In the genomic region with DNA sequence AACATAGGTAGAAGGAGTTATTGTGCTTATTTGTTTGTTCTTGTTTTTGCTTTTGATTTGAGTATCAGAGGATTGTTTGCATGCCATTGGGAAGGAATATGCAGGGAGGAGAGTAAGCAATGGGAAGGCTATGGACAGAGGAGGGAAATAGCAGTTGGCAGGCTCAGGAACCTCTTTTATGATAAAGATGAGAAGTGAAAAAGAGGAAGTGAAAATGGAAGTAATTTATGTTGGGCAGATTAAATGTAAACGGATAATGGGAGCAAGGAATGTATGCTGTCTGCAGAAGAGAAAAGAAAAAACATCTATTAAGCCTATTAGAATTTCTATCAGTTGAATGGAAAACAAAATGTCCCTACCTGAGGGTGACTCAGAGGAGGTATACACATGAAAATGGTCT, we compare ENCODE assay signal across 22 cellular contexts.
"Had no signal": no experiment of that assay in that cellular context is flagged by ENCODE, and none has a peak within 500 bp of the region (broad histone marks: within the 10 kb centered on the region; RNA-seq: fewer than 3 reads in every experiment).

No MANE protein-coding gene starts in this region.

- H3K36me3 ChIP-seq: breast epithelium, left ventricle myocardium inferior, tibial nerve had no signal

- H3K9me3 Mint-ChIP-seq: activated B cell treated with CpG ODN at 0.5 μM for 24 hours; activated naive CD8-positive, alpha-beta T cell treated with anti-CD3 and anti-CD28 coated beads for 36 hours had no signal

- H2AFZ ChIP-seq: hepatocyte had no signal

- H3K4me2 ChIP-seq: hepatocyte had no signal

- H3K27ac Mint-ChIP-seq: activated B cell treated with CpG ODN at 0.5 μM for 24 hours; activated CD4-positive, alpha-beta T cell treated with anti-CD3 and anti-CD28 coated beads for 36 hours; activated naive CD8-positive, alpha-beta T cell treated with anti-CD3 and anti-CD28 coated beads for 36 hours; natural killer cell; stimulated activated effector memory CD8-positive, alpha-beta T cell treated with anti-CD3 and anti-CD28 coated beads, Interleukin-12 subunit alpha, Interleukin-12 subunit beta, amount 100 ng/mL, for 72 hours; stimulated activated naive CD8-positive, alpha-beta T cell treated with anti-CD3 and anti-CD28 coated beads, Interleukin-15, amount 100 ng/mL, for 72 hours had no signal

- H3K27me3 Mint-ChIP-seq: activated B cell treated with CpG ODN at 0.5 μM for 24 hours; activated CD4-positive, alpha-beta T cell treated with anti-CD3 and anti-CD28 coated beads for 36 hours; activated naive CD8-positive, alpha-beta T cell treated with anti-CD3 and anti-CD28 coated beads for 36 hours; central memory CD8-positive, alpha-beta T cell; stimulated activated naive CD8-positive, alpha-beta T cell treated with anti-CD3 and anti-CD28 coated beads, Interleukin-15, amount 100 ng/mL, for 72 hours had no signal

- DNase-seq: activated B cell treated with CpG ODN at 0.5 μM for 24 hours; activated CD4-positive, alpha-beta T cell treated with anti-CD3 and anti-CD28 coated beads for 36 hours; activated CD4-positive, alpha-beta T cell treated with anti-CD3 and anti-CD28 coated beads, Interleukin-2, amount 50 U/mL, for 4 hours; activated CD8-positive, alpha-beta memory T cell treated with anti-CD3 and anti-CD28 coated beads for 24 hours; activated CD8-positive, alpha-beta memory T cell treated with anti-CD3 and anti-CD28 coated beads, Interleukin-2, amount 50 U/mL, for 48 hours; activated naive CD4-positive, alpha-beta T cell treated with Interleukin-2 at 50 U/mL for 16 hours; activated naive CD8-positive, alpha-beta T cell treated with anti-CD3 and anti-CD28 coated beads for 36 hours; activated T-cell treated with anti-CD3 and anti-CD28 coated beads, Interleukin-2, amount 50 U/mL, for 48 hours; effector memory CD4-positive, alpha-beta T cell; foreskin keratinocyte; glutamatergic neuron; left ventricle myocardium inferior; natural killer cell; small intestine; stimulated activated CD4-positive, alpha-beta T cell treated with anti-CD3 and anti-CD28 coated beads, Interleukin-2, amount 100 ng/mL, for 24 hours; stimulated activated naive CD8-positive, alpha-beta T cell treated with anti-CD3 and anti-CD28 coated beads, Interleukin-15, amount 100 ng/mL, for 72 hours had no signal

- H3K4me1 ChIP-seq: breast epithelium, foreskin keratinocyte, left ventricle myocardium inferior, tibial nerve had no signal

- H3K4me3 ChIP-seq: breast epithelium, hepatocyte, left ventricle myocardium inferior, tibial nerve had no signal

- ATAC-seq: activated CD4-positive, alpha-beta T cell treated with anti-CD3 and anti-CD28 coated beads for 36 hours; foreskin keratinocyte; natural killer cell; sciatic nerve; stimulated activated effector memory CD8-positive, alpha-beta T cell treated with anti-CD3 and anti-CD28 coated beads, Interleukin-12 subunit alpha, Interleukin-12 subunit beta, amount 100 ng/mL, for 72 hours; stimulated activated naive CD8-positive, alpha-beta T cell treated with anti-CD3 and anti-CD28 coated beads, Interleukin-15, amount 100 ng/mL, for 72 hours had no signal

- H3K36me3 Mint-ChIP-seq: activated naive CD8-positive, alpha-beta T cell treated with anti-CD3 and anti-CD28 coated beads for 36 hours; natural killer cell; stimulated activated effector memory CD8-positive, alpha-beta T cell treated with anti-CD3 and anti-CD28 coated beads, Interleukin-12 subunit alpha, Interleukin-12 subunit beta, amount 100 ng/mL, for 72 hours had no signal

- H3K4me1 Mint-ChIP-seq: activated CD4-positive, alpha-beta T cell treated with anti-CD3 and anti-CD28 coated beads for 36 hours; activated naive CD8-positive, alpha-beta T cell treated with anti-CD3 and anti-CD28 coated beads for 36 hours; central memory CD8-positive, alpha-beta T cell; natural killer cell; stimulated activated effector memory CD8-positive, alpha-beta T cell treated with anti-CD3 and anti-CD28 coated beads, Interleukin-12 subunit alpha, Interleukin-12 subunit beta, amount 100 ng/mL, for 72 hours; stimulated activated naive CD8-positive, alpha-beta T cell treated with anti-CD3 and anti-CD28 coated beads, Interleukin-15, amount 100 ng/mL, for 72 hours had no signal

- H3K27ac ChIP-seq: breast epithelium, foreskin keratinocyte, hepatocyte, left ventricle myocardium inferior, tibial nerve had no signal

- H3K27me3 ChIP-seq: breast epithelium, foreskin keratinocyte, hepatocyte, tibial nerve had no signal

- H3K9me3 ChIP-seq: breast epithelium, left ventricle myocardium inferior, tibial nerve had no signal

- H3K79me2 ChIP-seq: hepatocyte had no signal

- H3K4me3 Mint-ChIP-seq: activated B cell treated with CpG ODN at 0.5 μM for 24 hours; activated CD4-positive, alpha-beta T cell treated with anti-CD3 and anti-CD28 coated beads for 36 hours; activated naive CD8-positive, alpha-beta T cell treated with anti-CD3 and anti-CD28 coated beads for 36 hours; central memory CD8-positive, alpha-beta T cell; natural killer cell; stimulated activated effector memory CD8-positive, alpha-beta T cell treated with anti-CD3 and anti-CD28 coated beads, Interleukin-12 subunit alpha, Interleukin-12 subunit beta, amount 100 ng/mL, for 72 hours; stimulated activated naive CD8-positive, alpha-beta T cell treated with anti-CD3 and anti-CD28 coated beads, Interleukin-15, amount 100 ng/mL, for 72 hours had no signal
